ENCODE assay signal across 15 cellular contexts in the genomic region with DNA sequence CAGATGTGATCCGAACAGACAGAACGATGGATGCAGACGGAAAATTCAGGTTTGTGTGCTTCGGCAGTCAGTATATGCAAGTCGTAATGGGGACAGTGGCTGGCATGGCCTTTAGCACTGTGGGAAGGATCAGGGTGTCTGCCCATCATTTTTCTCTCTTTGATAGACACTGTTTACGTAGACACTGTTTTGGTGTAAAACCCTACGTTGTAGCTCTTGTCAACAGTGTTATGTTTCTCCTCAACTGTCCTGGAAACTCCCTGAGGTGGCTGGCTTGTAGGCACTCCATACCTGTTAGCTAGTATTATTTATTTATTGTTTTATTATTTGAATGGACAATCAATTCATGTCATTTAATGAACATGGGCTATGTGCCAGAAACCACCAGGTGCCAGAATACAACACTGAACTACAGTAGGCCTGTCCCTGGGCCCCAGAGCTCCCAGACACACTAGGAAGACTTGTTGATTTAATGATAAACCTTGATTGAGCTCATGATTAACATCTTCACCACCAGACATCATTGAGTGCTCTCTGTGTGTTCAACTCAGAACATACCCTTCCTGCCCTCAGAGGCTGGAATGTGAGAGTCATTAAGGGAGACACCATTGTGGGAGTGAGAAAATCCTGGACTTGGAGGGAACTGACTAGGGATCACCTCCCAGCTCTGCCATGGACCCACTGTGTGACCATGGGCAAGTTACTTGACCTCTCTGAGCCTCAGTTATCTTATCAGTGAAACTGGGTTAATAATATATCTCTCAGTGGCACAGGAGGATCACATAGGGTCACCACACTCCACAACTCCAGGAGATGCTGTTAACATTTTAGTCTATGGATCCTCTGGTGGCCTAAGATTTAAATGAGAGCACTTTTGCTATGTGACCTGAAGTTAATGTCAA. TPM values are rescaled to one million over a fixed set of nuclear protein-coding genes. Genes with fewer than 3 reads are reported as not detected.
DNase-seq lines count a peak whose midpoint lies in the region; ATAC-seq, FAIRE-seq and TF ChIP-seq lines count a peak whose summit lies in the region.
"Had no signal": no experiment of that assay in that cellular context is flagged by ENCODE, and none has a peak within 500 bp of the region (broad histone marks: within the 10 kb centered on the region; RNA-seq: fewer than 3 reads in every experiment).

No MANE protein-coding gene starts in this region.

- no peaks in the 10 kb centered on the region for H3K9me3 ChIP-seq in kidney (ENCODE audit: control insufficient read depth in 1 of 2, low read length in 2 of 2)
- no peaks in the 10 kb centered on the region for H3K9me3 ChIP-seq in upper lobe of left lung
- H3K9me3 ChIP-seq: mucosa of descending colon had no signal

- no peak overlapping the region for H3K27ac ChIP-seq in kidney (ENCODE audit: low read depth in 2 of 2, low read length in 2 of 2)
- peak overlapping the region; percentile 26 to 46 (median 30) for H3K27ac ChIP-seq in upper lobe of left lung
- H3K27ac ChIP-seq: KMS-11 had no signal

- peaks cover 70% of the 10 kb centered on the region for H3K4me1 Mint-ChIP-seq in activated naive CD4-positive, alpha-beta T cell treated with anti-CD3 and anti-CD28 coated beads for 36 hours (ENCODE audit: low read depth)
- peaks cover 83% of the 10 kb centered on the region for H3K4me1 Mint-ChIP-seq in T-helper 2 cell treated with Interferon-gamma antibody and Interleukin-4, amounts not matched to agents 5 μg/mL and 100 μg/mL, for 36 hours (ENCODE audit: low read depth)

- H3K27me3 ChIP-seq in upper lobe of left lung, result no peaks in the 10 kb centered on the region

- no peaks in the 10 kb centered on the region for H3K27me3 Mint-ChIP-seq in activated naive CD4-positive, alpha-beta T cell treated with anti-CD3 and anti-CD28 coated beads for 36 hours (ENCODE audit: low read depth)
- H3K27me3 Mint-ChIP-seq in T-helper 2 cell treated with Interferon-gamma antibody and Interleukin-4, amounts not matched to agents 5 μg/mL and 100 μg/mL, for 36 hours (ENCODE audit: low read depth), result no peaks in the 10 kb centered on the region

- no peaks in the 10 kb centered on the region for H3K9me3 Mint-ChIP-seq in activated naive CD4-positive, alpha-beta T cell treated with anti-CD3 and anti-CD28 coated beads for 36 hours
- H3K9me3 Mint-ChIP-seq in T-helper 2 cell treated with Interferon-gamma antibody and Interleukin-4, amounts not matched to agents 5 μg/mL and 100 μg/mL, for 36 hours, result no peaks in the 10 kb centered on the region
- H3K9me3 Mint-ChIP-seq: activated naive CD4-positive, alpha-beta T cell treated with anti-CD3 and anti-CD28 coated beads, Interleukin-2, amount 50 U/mL, for 72 hours had no signal

- no peak overlapping the region for H3K9ac ChIP-seq in kidney (ENCODE audit: low read length in 2 of 2)
- H3K9ac ChIP-seq: KMS-11 had no signal

- no peak for TF ChIP-seq CTCF in kidney (IDR thresholded peaks at IDR 0.05; ENCODE audit: borderline replicate concordance, extremely low read depth, insufficient read depth)
- no peak for TF ChIP-seq CTCF in upper lobe of left lung (IDR thresholded peaks at IDR 0.05)

- 78 to 79% methylated on average over 7 of the region's 7 CpGs for WGBS in upper lobe of left lung, 2 donors

- DNase-seq in activated naive CD4-positive, alpha-beta T cell treated with anti-CD3 and anti-CD28 coated beads for 36 hours, result peak; percentile 2
- no peak for DNase-seq in activated naive CD4-positive, alpha-beta T cell (lab: John Stamatoyannopoulos, UW)
- DNase-seq in T-helper 2 cell treated with Interferon-gamma antibody and Interleukin-4, amounts not matched to agents 5 μg/mL and 100 μg/mL, for 36 hours (ENCODE audit: low spot score), result no peak
- DNase-seq in kidney, result peak; percentile 6
- no peak for DNase-seq in upper lobe of left lung
- DNase-seq in SKM-1 treated with dmso at 0.1 percent for 144 hours (lab: John Stamatoyannopoulos, UW; ENCODE audit: unreplicated experiment), result no peak
- no peak for DNase-seq in stimulated activated CD4-positive, alpha-beta T cell treated with anti-CD3 and anti-CD28 coated beads, Interleukin-4, amount 100 ng/mL, for 24 hours
- DNase-seq: C1 segment of cervical spinal cord; effector CD4-positive, alpha-beta T cell; hypothalamus; NCI-H524 treated with DMSO at 0.1 percent for 48 hours had no signal

- ATAC-seq in upper lobe of left lung (ENCODE audit: low FRiP score in 2 of 2), result no peak
- ATAC-seq in GM18498 (IDR thresholded peaks at IDR 0.05; ENCODE audit: unreplicated experiment), result no peak
- ATAC-seq: mucosa of descending colon had no signal

- no peak overlapping the region for H3K4me3 Mint-ChIP-seq in activated naive CD4-positive, alpha-beta T cell treated with anti-CD3 and anti-CD28 coated beads for 36 hours
- H3K4me3 Mint-ChIP-seq in T-helper 2 cell treated with Interferon-gamma antibody and Interleukin-4, amounts not matched to agents 5 μg/mL and 100 μg/mL, for 36 hours, result peak overlapping the region; percentile 77

- peak overlapping the region; percentile 16 for H3K27ac Mint-ChIP-seq in activated naive CD4-positive, alpha-beta T cell treated with anti-CD3 and anti-CD28 coated beads for 36 hours
- H3K27ac Mint-ChIP-seq in T-helper 2 cell treated with Interferon-gamma antibody and Interleukin-4, amounts not matched to agents 5 μg/mL and 100 μg/mL, for 36 hours, result peak overlapping the region; percentile 90

- no peaks in the 10 kb centered on the region for H3K36me3 ChIP-seq in kidney (ENCODE audit: control insufficient read depth in 1 of 2, insufficient read depth in 2 of 2, low read length in 2 of 2)
- peaks cover 0 to 14% (median 0%) of the 10 kb centered on the region in 4 donors for H3K36me3 ChIP-seq in upper lobe of left lung

- CTCF ChIA-PET in activated naive CD4-positive, alpha-beta T cell treated with anti-CD3 and anti-CD28 coated beads for 36 hours (lab: Charles Lee), result interaction anchor here (0.6 to 2.7 kb wide), 12 partner anchors 9 to 85 kb away, joined by 3 to 10 read pairs (median 4); no protein-coding TSS in a partner anchor

- TF ChIP-seq POLR2A in upper lobe of left lung (IDR thresholded peaks at IDR 0.05), result no peak

- no peak overlapping the region for H3K4me3 ChIP-seq in kidney (ENCODE audit: low read length in 2 of 2)
- H3K4me3 ChIP-seq in upper lobe of left lung, result no peak overlapping the region
- H3K4me3 ChIP-seq: mucosa of descending colon had no signal

- intact Hi-C loops in activated naive CD4-positive, alpha-beta T cell treated with anti-CD3 and anti-CD28 coated beads for 36 hours (cut with micrococcal nuclease), result no loop called here
- intact Hi-C loops in kidney (cut with DNase I), result no loop called here

- no peak for TF ChIP-seq EP300 in upper lobe of left lung (IDR thresholded peaks at IDR 0.05)

- FAIRE-seq in kidney (lab: Jason Lieb, UNC), result no peak

- peaks cover 23 to 36% of the 10 kb centered on the region in 2 donors for H3K4me1 ChIP-seq in kidney (ENCODE audit: control insufficient read depth in 1 of 2, insufficient read depth in 1 of 2, low read depth in 1 of 2, low read length in 2 of 2)
- H3K4me1 ChIP-seq in upper lobe of left lung, result peaks cover 35 to 64% (median 51%) of the 10 kb centered on the region in 4 donors

- peaks cover 6% of the 10 kb centered on the region for H3K36me3 Mint-ChIP-seq in activated naive CD4-positive, alpha-beta T cell treated with anti-CD3 and anti-CD28 coated beads for 36 hours (ENCODE audit: low read depth)
- peaks cover 36% of the 10 kb centered on the region for H3K36me3 Mint-ChIP-seq in T-helper 2 cell treated with Interferon-gamma antibody and Interleukin-4, amounts not matched to agents 5 μg/mL and 100 μg/mL, for 36 hours (ENCODE audit: low read depth)
- H3K36me3 Mint-ChIP-seq: activated naive CD4-positive, alpha-beta T cell treated with anti-CD3 and anti-CD28 coated beads, Interleukin-2, amount 50 U/mL, for 72 hours had no signal

RNA-seq across cellular contexts. Expression of a gene that starts 19.3 kb away (rescaled TPM):
- 10 to 100 TPM; 84.3 to 88.4 TPM for total RNA-seq in activated naive CD4-positive, alpha-beta T cell treated with anti-CD3 and anti-CD28 coated beads for 36 hours
- total RNA-seq in kidney, result 55.6 TPM
- polyA plus RNA-seq in kidney (ENCODE audit: insufficient read depth, low read depth, low replicate concordance), result 20.5 TPM
- 10 to 100 TPM; 42.1 to 94.3 (median 79.3) TPM for total RNA-seq in upper lobe of left lung

Comparison
In these comparisons a context has a peak if more than half of its experiments do, and no peak if none do; other contexts are left out.
1. DNase-seq: peak in activated naive CD4-positive, alpha-beta T cell treated with anti-CD3 and anti-CD28 coated beads for 36 hours (single experiment) and kidney (single experiment); none in activated naive CD4-positive, alpha-beta T cell (0 of 4), T-helper 2 cell treated with Interferon-gamma antibody and Interleukin-4, amounts not matched to agents 5 μg/mL and 100 μg/mL, for 36 hours (single experiment), upper lobe of left lung (0 of 2), SKM-1 treated with dmso at 0.1 percent for 144 hours (single experiment) and stimulated activated CD4-positive, alpha-beta T cell treated with anti-CD3 and anti-CD28 coated beads, Interleukin-4, amount 100 ng/mL, for 24 hours (single experiment).
2. H3K27ac ChIP-seq: peak in upper lobe of left lung (4 of 4); none in kidney (0 of 2).